In genomic region chr14:78566017-78566858, GRCh38 we compare ENCODE assay signal across 8 cellular contexts.
A peak's percentile ranks its signal among the peaks of the same experiment; 100 is the strongest.
DNase-seq lines count a peak whose midpoint lies in the region; ATAC-seq and TF ChIP-seq lines count a peak whose summit lies in the region.

No MANE protein-coding gene starts in this region.

- POLR2A ChIA-PET in naive thymus-derived CD8-positive, alpha-beta T cell (lab: Charles Lee): no interaction called here

- H3K27ac ChIP-seq in fibroblast of lung (ENCODE audit: insufficient read depth, low read length): no peak overlapping the region

- H3K4me1 Mint-ChIP-seq in activated T-cell treated with anti-CD3 and anti-CD28 coated beads, Interleukin-2, amount 50 U/mL, for 24 hours (ENCODE audit: low read depth): peaks cover 7% of the 10 kb centered on the region
- peaks cover 0 to 13% (median 2%) of the 10 kb centered on the region in 4 donors for H3K4me1 Mint-ChIP-seq in naive thymus-derived CD8-positive, alpha-beta T cell
- H3K4me1 Mint-ChIP-seq in stimulated activated naive CD8-positive, alpha-beta T cell treated with anti-CD3 and anti-CD28 coated beads, Interleukin-15, amount 100 ng/mL, for 72 hours: peaks cover 8% of the 10 kb centered on the region

- H3K4me2 ChIP-seq in fibroblast of lung (ENCODE audit: extremely low read depth, insufficient read depth, low read length): no peak overlapping the region

- H3K4me3 Mint-ChIP-seq in activated T-cell treated with anti-CD3 and anti-CD28 coated beads, Interleukin-2, amount 50 U/mL, for 24 hours: peak overlapping the region; percentile 32
- H3K4me3 Mint-ChIP-seq in naive thymus-derived CD8-positive, alpha-beta T cell: peak overlapping the region; percentile 24 to 74 (median 58)
- H3K4me3 Mint-ChIP-seq in stimulated activated naive CD8-positive, alpha-beta T cell treated with anti-CD3 and anti-CD28 coated beads, Interleukin-15, amount 100 ng/mL, for 72 hours: peak overlapping the region in 1 of 2 donors; percentile 13

- H4K20me1 ChIP-seq in fibroblast of lung (ENCODE audit: control insufficient read depth, extremely low read depth, insufficient read depth, low read length): no peaks in the 10 kb centered on the region

- peak overlapping the region in 2 of 4 experiments; percentile 4 to 18 for H3K4me3 ChIP-seq in fibroblast of lung (replicated peaks in 1 of 4; ENCODE audit: control extremely low read depth in 1 of 4, insufficient read depth in 1 of 4, low read depth in 3 of 4, low read length in 4 of 4)

- H3K27me3 Mint-ChIP-seq in activated T-cell treated with anti-CD3 and anti-CD28 coated beads, Interleukin-2, amount 50 U/mL, for 24 hours: peaks cover 5% of the 10 kb centered on the region
- peaks cover 0 to 9% (median 4%) of the 10 kb centered on the region in 5 donors for H3K27me3 Mint-ChIP-seq in naive thymus-derived CD8-positive, alpha-beta T cell
- H3K27me3 Mint-ChIP-seq in stimulated activated naive CD8-positive, alpha-beta T cell treated with anti-CD3 and anti-CD28 coated beads, Interleukin-15, amount 100 ng/mL, for 72 hours: peaks cover 6% of the 10 kb centered on the region

- H3K9ac ChIP-seq in fibroblast of lung (ENCODE audit: insufficient read depth, low read length): no peak overlapping the region

- no peak overlapping the region for H3K27ac Mint-ChIP-seq in activated T-cell treated with anti-CD3 and anti-CD28 coated beads, Interleukin-2, amount 50 U/mL, for 24 hours
- no peak overlapping the region for H3K27ac Mint-ChIP-seq in naive thymus-derived CD8-positive, alpha-beta T cell
- peak overlapping the region in 1 of 2 donors; percentile 77 for H3K27ac Mint-ChIP-seq in stimulated activated naive CD8-positive, alpha-beta T cell treated with anti-CD3 and anti-CD28 coated beads, Interleukin-15, amount 100 ng/mL, for 72 hours

- H3K36me3 ChIP-seq in fibroblast of lung (ENCODE audit: control insufficient read depth, insufficient read depth, low read length): no peaks in the 10 kb centered on the region

- peak; percentile 97 for ATAC-seq in GM21360 (IDR thresholded peaks at IDR 0.05; ENCODE audit: unreplicated experiment)
- peak; percentile 72 to 77 for ATAC-seq in naive thymus-derived CD8-positive, alpha-beta T cell
- ATAC-seq in stimulated activated naive CD8-positive, alpha-beta T cell treated with anti-CD3 and anti-CD28 coated beads, Interleukin-15, amount 100 ng/mL, for 72 hours: peak; percentile 91

- peak overlapping the region; percentile 79 for H2AFZ ChIP-seq in fibroblast of lung (ENCODE audit: low read length)

- no peaks in the 10 kb centered on the region for H3K79me2 ChIP-seq in fibroblast of lung (ENCODE audit: control insufficient read depth, insufficient read depth, low read length)

- no peaks in the 10 kb centered on the region for H3K9me3 Mint-ChIP-seq in activated T-cell treated with anti-CD3 and anti-CD28 coated beads, Interleukin-2, amount 50 U/mL, for 24 hours
- H3K9me3 Mint-ChIP-seq in naive thymus-derived CD8-positive, alpha-beta T cell: peaks cover 0 to 1% (median 0%) of the 10 kb centered on the region in 9 donors
- no peaks in the 10 kb centered on the region for H3K9me3 Mint-ChIP-seq in stimulated activated naive CD8-positive, alpha-beta T cell treated with anti-CD3 and anti-CD28 coated beads, Interleukin-15, amount 100 ng/mL, for 72 hours

- no peaks in the 10 kb centered on the region for H3K9me3 ChIP-seq in fibroblast of lung (ENCODE audit: control insufficient read depth, insufficient read depth, low read depth, low read length)

- no peaks in the 10 kb centered on the region for H3K4me1 ChIP-seq in fibroblast of lung (ENCODE audit: control insufficient read depth, extremely low read depth, insufficient read depth, low read length)

- no peaks in the 10 kb centered on the region for H3K27me3 ChIP-seq in fibroblast of lung (ENCODE audit: control insufficient read depth, insufficient read depth, low read length)

- DNase-seq in D341Med (ENCODE audit: low spot score) (peak; percentile 85), HT-29 (ENCODE audit: low spot score) (peak; percentile 68), NOMO-1 treated with dmso at 0.1 percent for 144 hours (lab: John Stamatoyannopoulos, UW; ENCODE audit: unreplicated experiment) (peak; percentile 43), fibroblast of lung (ENCODE audit: low read depth in 2 of 2) (peak; percentile 48 to 57)
- peak; percentile 71 for DNase-seq in activated T-cell treated with anti-CD3 and anti-CD28 coated beads, Interleukin-2, amount 50 U/mL, for 24 hours
- DNase-seq in naive thymus-derived CD8-positive, alpha-beta T cell: peak; percentile 12 to 68 (median 31)
- DNase-seq in stimulated activated naive CD8-positive, alpha-beta T cell treated with anti-CD3 and anti-CD28 coated beads, Interleukin-15, amount 100 ng/mL, for 72 hours: peak; percentile 60 to 70

- peak; percentile 67 to 87 for TF ChIP-seq CTCF in fibroblast of lung (conservative IDR thresholded peaks at IDR 0.05 in 1 of 2, IDR thresholded peaks at IDR 0.05 in 1 of 2; ENCODE audit: low read depth in 1 of 2, low read length in 2 of 2)

- H3K36me3 Mint-ChIP-seq in activated T-cell treated with anti-CD3 and anti-CD28 coated beads, Interleukin-2, amount 50 U/mL, for 24 hours (ENCODE audit: low read depth): no peaks in the 10 kb centered on the region
- H3K36me3 Mint-ChIP-seq in naive thymus-derived CD8-positive, alpha-beta T cell: no peaks in the 10 kb centered on the region

Comparison
In these comparisons a context has a peak if more than half of its experiments do, and no peak if none do; other contexts are left out.
1. DNase-seq: peak in every context shown above with its lines; median percentile 85 in D341Med; 71 in activated T-cell treated with anti-CD3 and anti-CD28 coated beads, Interleukin-2, amount 50 U/mL, for 24 hours; 68 in HT-29; 65 in stimulated activated naive CD8-positive, alpha-beta T cell treated with anti-CD3 and anti-CD28 coated beads, Interleukin-15, amount 100 ng/mL, for 72 hours; 52 in fibroblast of lung; 43 in NOMO-1 treated with dmso at 0.1 percent for 144 hours; 31 in naive thymus-derived CD8-positive, alpha-beta T cell.